Comparison of ENCODE assay signal across 20 cellular contexts in the genomic region with DNA sequence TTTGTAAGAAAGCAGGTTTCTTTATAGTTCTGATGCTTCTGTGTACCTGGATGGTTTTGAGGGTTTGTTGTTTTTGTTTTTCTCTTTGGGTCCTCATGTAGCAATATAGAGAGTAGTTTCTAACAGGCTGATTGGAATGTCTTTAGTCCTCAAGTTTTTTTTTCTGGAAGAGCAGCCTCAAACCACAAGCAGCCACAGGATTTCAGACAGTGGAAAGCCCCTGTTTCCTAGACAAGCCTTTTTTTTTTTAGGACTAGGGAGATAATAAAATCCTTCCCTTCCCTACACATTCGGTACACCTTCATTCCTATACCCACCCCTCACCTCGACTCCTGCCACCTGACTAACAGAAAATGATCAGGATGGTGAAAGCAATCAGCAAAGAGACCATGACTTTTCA. TPM values are rescaled to one million over a fixed set of nuclear protein-coding genes. Genes with fewer than 3 reads are reported as not detected.
DNase-seq lines count a peak whose midpoint lies in the region; ATAC-seq and TF ChIP-seq lines count a peak whose summit lies in the region.
"Had no signal": no experiment of that assay in that cellular context is flagged by ENCODE, and none has a peak within 500 bp of the region (broad histone marks: within the 10 kb centered on the region; RNA-seq: fewer than 3 reads in every experiment).

No MANE protein-coding gene starts in this region.

- H3K36me3 Mint-ChIP-seq in activated naive CD4-positive, alpha-beta T cell treated with anti-CD3 and anti-CD28 coated beads, Interleukin-2, amount 50 U/mL, for 24 hours: peaks cover 14% of the 10 kb centered on the region
- peaks cover 6% of the 10 kb centered on the region for H3K36me3 Mint-ChIP-seq in T-helper 17 cell (ENCODE audit: low read depth)
- H3K36me3 Mint-ChIP-seq in naive thymus-derived CD8-positive, alpha-beta T cell: peaks cover 0 to 72% (median 25%) of the 10 kb centered on the region in 3 donors

- DNase-seq in activated naive CD4-positive, alpha-beta T cell treated with anti-CD3 and anti-CD28 coated beads, Interleukin-2, amount 50 U/mL, for 16 hours: no peak
- DNase-seq in T-helper 17 cell (no peak), glomerular visceral epithelial cell (ENCODE audit: extremely low spot score) (peak; percentile 51), smooth muscle cell (lab: John Stamatoyannopoulos, UW; ENCODE audit: unreplicated experiment) (no peak), SW 1271 (lab: John Stamatoyannopoulos, UW) (no peak)
- no peak for DNase-seq in naive thymus-derived CD8-positive, alpha-beta T cell
- DNase-seq: 8988T; activated T-cell treated with anti-CD3 and anti-CD28 coated beads, Interleukin-2, amount 50 U/mL, for 4 hours; cerebellar nuclear complex; effector CD4-positive, alpha-beta T cell; erythroblast; NCI-H524; SK-N-SH; small intestine; stimulated activated CD4-positive, alpha-beta T cell treated with anti-CD3 and anti-CD28 coated beads, Interleukin-4, amount 100 ng/mL, for 1 hour had no signal

- H3K4me3 ChIP-seq in smooth muscle cell: no peak overlapping the region
- H3K4me3 ChIP-seq: BLaER1 treated with 17β-estradiol and CSF1 and Interleukin-3, amounts not matched to agents 10 nM and 100 nM had no signal

- no peaks in the 10 kb centered on the region for H4K20me1 ChIP-seq in smooth muscle cell (ENCODE audit: low read depth)

- TF ChIP-seq CTCF in smooth muscle cell (IDR thresholded peaks at IDR 0.05; ENCODE audit: borderline replicate concordance, insufficient read depth, poor library complexity, severe bottlenecking): no peak

- H3K79me2 ChIP-seq in smooth muscle cell (ENCODE audit: low read depth): no peaks in the 10 kb centered on the region

- no peaks in the 10 kb centered on the region for H3K4me1 ChIP-seq in smooth muscle cell (ENCODE audit: low read depth)

- peak overlapping the region; percentile 9 for H3K27ac Mint-ChIP-seq in activated naive CD4-positive, alpha-beta T cell treated with anti-CD3 and anti-CD28 coated beads, Interleukin-2, amount 50 U/mL, for 24 hours
- peak overlapping the region; percentile 51 for H3K27ac Mint-ChIP-seq in T-helper 17 cell
- H3K27ac Mint-ChIP-seq in naive thymus-derived CD8-positive, alpha-beta T cell: peak overlapping the region in 4 of 10 donors; percentile 26 to 58 (median 44)

- H3K9me3 ChIP-seq in T-helper 17 cell (ENCODE audit: control insufficient read depth, low read length, poor library complexity, severe bottlenecking): no peaks in the 10 kb centered on the region
- no peaks in the 10 kb centered on the region for H3K9me3 ChIP-seq in smooth muscle cell (replicated peaks; ENCODE audit: low read depth)
- H3K9me3 ChIP-seq: BLaER1 treated with 17β-estradiol and CSF1 and Interleukin-3, amounts not matched to agents 10 nM and 100 nM; SK-N-SH had no signal

- no peaks in the 10 kb centered on the region for H3F3A ChIP-seq in smooth muscle cell (ENCODE audit: low read depth)

- no peaks in the 10 kb centered on the region for H3K9me3 Mint-ChIP-seq in activated naive CD4-positive, alpha-beta T cell treated with anti-CD3 and anti-CD28 coated beads, Interleukin-2, amount 50 U/mL, for 24 hours
- H3K9me3 Mint-ChIP-seq in naive thymus-derived CD8-positive, alpha-beta T cell: no peaks in the 10 kb centered on the region
- H3K9me3 Mint-ChIP-seq: activated T-cell treated with anti-CD3 and anti-CD28 coated beads, Interleukin-2, amount 50 U/mL, for 4 hours; type B pancreatic cell had no signal

- H3K4me3 Mint-ChIP-seq in activated naive CD4-positive, alpha-beta T cell treated with anti-CD3 and anti-CD28 coated beads, Interleukin-2, amount 50 U/mL, for 24 hours: no peak overlapping the region
- no peak overlapping the region for H3K4me3 Mint-ChIP-seq in T-helper 17 cell
- no peak overlapping the region for H3K4me3 Mint-ChIP-seq in naive thymus-derived CD8-positive, alpha-beta T cell
- H3K4me3 Mint-ChIP-seq: activated T-cell treated with anti-CD3 and anti-CD28 coated beads, Interleukin-2, amount 50 U/mL, for 4 hours; type B pancreatic cell had no signal

- H3K36me3 ChIP-seq in smooth muscle cell (ENCODE audit: low read depth): peaks cover 12% of the 10 kb centered on the region

- POLR2A ChIA-PET in naive thymus-derived CD8-positive, alpha-beta T cell (lab: Charles Lee): interaction anchor here (0.8 kb wide), 1 partner anchor 112 kb away, joined by 3 read pairs; no protein-coding TSS in a partner anchor

- peak overlapping the region; percentile 9 for H3K4me2 ChIP-seq in smooth muscle cell
- H3K4me2 ChIP-seq: BLaER1 treated with 17β-estradiol and CSF1 and Interleukin-3, amounts not matched to agents 10 nM and 100 nM; SK-N-SH had no signal

- peak overlapping the region; percentile 73 for H3K27ac ChIP-seq in smooth muscle cell (ENCODE audit: low read depth)
- H3K27ac ChIP-seq: BLaER1 treated with 17β-estradiol and CSF1 and Interleukin-3, amounts not matched to agents 10 nM and 100 nM had no signal

- peak overlapping the region; percentile 57 for H3K9ac ChIP-seq in smooth muscle cell (ENCODE audit: low read depth)
- H3K9ac ChIP-seq: BLaER1 treated with 17β-estradiol and CSF1 and Interleukin-3, amounts not matched to agents 10 nM and 100 nM; SK-N-SH had no signal

- ATAC-seq in T-helper 17 cell (no peak), HG03354 (IDR thresholded peaks at IDR 0.05; ENCODE audit: poor library complexity, severe bottlenecking, unreplicated experiment) (no peak)
- ATAC-seq in naive thymus-derived CD8-positive, alpha-beta T cell: no peak
- ATAC-seq: activated T-cell treated with anti-CD3 and anti-CD28 coated beads, Interleukin-2, amount 50 U/mL, for 4 hours; HepG2 had no signal

- whole genome bisulfite sequencing in smooth muscle cell (ENCODE audit: low lambda C conversion rate): 57% methylated on average over 2 of the region's 2 CpGs

- H3K4me1 Mint-ChIP-seq in activated naive CD4-positive, alpha-beta T cell treated with anti-CD3 and anti-CD28 coated beads, Interleukin-2, amount 50 U/mL, for 24 hours: peaks cover 36% of the 10 kb centered on the region
- H3K4me1 Mint-ChIP-seq in T-helper 17 cell: peaks cover 43% of the 10 kb centered on the region
- H3K4me1 Mint-ChIP-seq in naive thymus-derived CD8-positive, alpha-beta T cell: peaks cover 14 to 34% (median 27%) of the 10 kb centered on the region in 4 donors

- H3K27me3 Mint-ChIP-seq in activated naive CD4-positive, alpha-beta T cell treated with anti-CD3 and anti-CD28 coated beads, Interleukin-2, amount 50 U/mL, for 24 hours: no peaks in the 10 kb centered on the region
- H3K27me3 Mint-ChIP-seq in T-helper 17 cell: no peaks in the 10 kb centered on the region
- no peaks in the 10 kb centered on the region for H3K27me3 Mint-ChIP-seq in naive thymus-derived CD8-positive, alpha-beta T cell
- H3K27me3 Mint-ChIP-seq: type B pancreatic cell had no signal

- H2AFZ ChIP-seq in smooth muscle cell (ENCODE audit: low read depth): no peak overlapping the region

- no peaks in the 10 kb centered on the region for H3K27me3 ChIP-seq in smooth muscle cell (ENCODE audit: low read depth)
- H3K27me3 ChIP-seq: BLaER1 treated with 17β-estradiol and CSF1 and Interleukin-3, amounts not matched to agents 10 nM and 100 nM had no signal

RNA-seq across cellular contexts. Expression of a gene that starts 47.6 kb away (rescaled TPM):
- total RNA-seq in T-helper 17 cell: 10 to 100 TPM; 11.5 to 13.1 TPM
- total RNA-seq in smooth muscle cell: 6.4 and 7.6 TPM in 2 replicates
- 11.8 and 12.5 TPM in 2 replicates for polyA plus RNA-seq in smooth muscle cell
- total RNA-seq in naive thymus-derived CD8-positive, alpha-beta T cell: 10 to 100 TPM; 17.5 TPM
- 10 to 100 TPM; 11.3 to 20.2 (median 11.3) TPM for polyA plus RNA-seq in naive thymus-derived CD8-positive, alpha-beta T cell
